Comparison of ENCODE assay signal across 2 cellular contexts in the genomic region with DNA sequence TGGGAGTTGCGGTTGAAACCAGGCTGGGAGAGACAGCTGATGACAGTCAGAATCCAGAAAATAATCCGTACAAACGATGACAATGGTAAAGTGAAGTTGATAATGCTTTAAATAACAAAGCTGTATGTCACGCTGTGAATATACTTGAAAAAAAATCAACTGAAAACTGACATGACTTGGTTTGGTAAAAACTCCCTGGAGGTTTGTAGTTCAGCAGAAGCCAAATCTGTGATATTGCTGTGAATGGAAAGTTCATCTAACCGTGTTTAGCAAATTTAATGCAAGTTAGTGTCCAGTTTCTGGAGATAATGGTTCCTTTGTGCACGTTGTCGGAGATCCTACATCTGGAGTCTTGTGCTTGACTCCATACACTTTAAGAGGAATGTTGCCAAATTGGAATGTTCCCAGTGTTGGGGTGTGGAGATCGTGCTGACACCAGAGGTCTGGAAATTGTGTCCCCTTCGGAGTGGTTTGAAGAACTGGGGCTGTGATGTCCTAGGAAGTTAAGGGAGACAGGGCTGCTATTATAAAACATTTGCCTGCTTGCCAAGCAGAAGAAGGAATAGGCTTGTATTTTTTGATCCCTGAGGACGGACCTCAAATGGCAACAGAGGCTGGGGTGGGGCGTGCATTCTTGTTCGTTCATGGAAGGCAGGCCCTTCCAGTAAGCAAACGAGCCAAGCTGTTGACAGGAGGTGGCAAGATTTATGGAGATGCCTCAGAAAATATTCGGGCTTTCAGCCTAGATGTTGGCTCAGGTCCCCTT.
TF ChIP-seq lines count a peak whose summit lies in the region.

No MANE protein-coding gene starts in this region.

TF ChIP-seq in liver, 16 proteins besides CTCF, POLR2A, EP300 and RAD21:
- TF ChIP-seq GABPA (IDR thresholded peaks at IDR 0.05 in 1 of 2, conservative IDR thresholded peaks at IDR 0.05 in 1 of 2): no peak
TF ChIP-seq in liver: peak in this region for 0.

TF ChIP-seq in HepG2, 621 proteins besides CTCF, POLR2A, EP300 and RAD21:
- TF ChIP-seq ZBTB38 (CRISPR knock-in tag; IDR thresholded peaks at IDR 0.05): no peak
- no peak for TF ChIP-seq KDM4B (CRISPR knock-in tag; IDR thresholded peaks at IDR 0.05)
- TF ChIP-seq, protein P1, sequence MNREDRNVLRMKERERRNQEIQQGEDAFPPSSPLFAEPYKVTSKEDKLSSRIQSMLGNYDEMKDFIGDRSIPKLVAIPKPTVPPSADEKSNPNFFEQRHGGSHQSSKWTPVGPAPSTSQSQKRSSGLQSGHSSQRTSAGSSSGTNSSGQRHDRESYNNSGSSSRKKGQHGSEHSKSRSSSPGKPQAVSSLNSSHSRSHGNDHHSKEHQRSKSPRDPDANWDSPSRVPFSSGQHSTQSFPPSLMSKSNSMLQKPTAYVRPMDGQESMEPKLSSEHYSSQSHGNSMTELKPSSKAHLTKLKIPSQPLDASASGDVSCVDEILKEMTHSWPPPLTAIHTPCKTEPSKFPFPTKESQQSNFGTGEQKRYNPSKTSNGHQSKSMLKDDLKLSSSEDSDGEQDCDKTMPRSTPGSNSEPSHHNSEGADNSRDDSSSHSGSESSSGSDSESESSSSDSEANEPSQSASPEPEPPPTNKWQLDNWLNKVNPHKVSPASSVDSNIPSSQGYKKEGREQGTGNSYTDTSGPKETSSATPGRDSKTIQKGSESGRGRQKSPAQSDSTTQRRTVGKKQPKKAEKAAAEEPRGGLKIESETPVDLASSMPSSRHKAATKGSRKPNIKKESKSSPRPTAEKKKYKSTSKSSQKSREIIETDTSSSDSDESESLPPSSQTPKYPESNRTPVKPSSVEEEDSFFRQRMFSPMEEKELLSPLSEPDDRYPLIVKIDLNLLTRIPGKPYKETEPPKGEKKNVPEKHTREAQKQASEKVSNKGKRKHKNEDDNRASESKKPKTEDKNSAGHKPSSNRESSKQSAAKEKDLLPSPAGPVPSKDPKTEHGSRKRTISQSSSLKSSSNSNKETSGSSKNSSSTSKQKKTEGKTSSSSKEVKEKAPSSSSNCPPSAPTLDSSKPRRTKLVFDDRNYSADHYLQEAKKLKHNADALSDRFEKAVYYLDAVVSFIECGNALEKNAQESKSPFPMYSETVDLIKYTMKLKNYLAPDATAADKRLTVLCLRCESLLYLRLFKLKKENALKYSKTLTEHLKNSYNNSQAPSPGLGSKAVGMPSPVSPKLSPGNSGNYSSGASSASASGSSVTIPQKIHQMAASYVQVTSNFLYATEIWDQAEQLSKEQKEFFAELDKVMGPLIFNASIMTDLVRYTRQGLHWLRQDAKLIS (CRISPR knock-in tag; IDR thresholded peaks at IDR 0.05): no peak
- TF ChIP-seq ARID3A (IDR thresholded peaks at IDR 0.05; ENCODE audit: low read depth, low read length): no peak
- no peak for TF ChIP-seq NR0B2 (CRISPR knock-in tag; IDR thresholded peaks at IDR 0.05)
- TF ChIP-seq ZNF615 (CRISPR knock-in tag; IDR thresholded peaks at IDR 0.05; ENCODE audit: borderline replicate concordance): no peak
- TF ChIP-seq, protein P2, sequence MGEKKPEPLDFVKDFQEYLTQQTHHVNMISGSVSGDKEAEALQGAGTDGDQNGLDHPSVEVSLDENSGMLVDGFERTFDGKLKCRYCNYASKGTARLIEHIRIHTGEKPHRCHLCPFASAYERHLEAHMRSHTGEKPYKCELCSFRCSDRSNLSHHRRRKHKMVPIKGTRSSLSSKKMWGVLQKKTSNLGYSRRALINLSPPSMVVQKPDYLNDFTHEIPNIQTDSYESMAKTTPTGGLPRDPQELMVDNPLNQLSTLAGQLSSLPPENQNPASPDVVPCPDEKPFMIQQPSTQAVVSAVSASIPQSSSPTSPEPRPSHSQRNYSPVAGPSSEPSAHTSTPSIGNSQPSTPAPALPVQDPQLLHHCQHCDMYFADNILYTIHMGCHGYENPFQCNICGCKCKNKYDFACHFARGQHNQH (CRISPR knock-in tag; IDR thresholded peaks at IDR 0.05): no peak
- TF ChIP-seq, protein P3, sequence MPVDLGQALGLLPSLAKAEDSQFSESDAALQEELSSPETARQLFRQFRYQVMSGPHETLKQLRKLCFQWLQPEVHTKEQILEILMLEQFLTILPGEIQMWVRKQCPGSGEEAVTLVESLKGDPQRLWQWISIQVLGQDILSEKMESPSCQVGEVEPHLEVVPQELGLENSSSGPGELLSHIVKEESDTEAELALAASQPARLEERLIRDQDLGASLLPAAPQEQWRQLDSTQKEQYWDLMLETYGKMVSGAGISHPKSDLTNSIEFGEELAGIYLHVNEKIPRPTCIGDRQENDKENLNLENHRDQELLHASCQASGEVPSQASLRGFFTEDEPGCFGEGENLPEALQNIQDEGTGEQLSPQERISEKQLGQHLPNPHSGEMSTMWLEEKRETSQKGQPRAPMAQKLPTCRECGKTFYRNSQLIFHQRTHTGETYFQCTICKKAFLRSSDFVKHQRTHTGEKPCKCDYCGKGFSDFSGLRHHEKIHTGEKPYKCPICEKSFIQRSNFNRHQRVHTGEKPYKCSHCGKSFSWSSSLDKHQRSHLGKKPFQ (CRISPR knock-in tag; IDR thresholded peaks at IDR 0.05; ENCODE audit: insufficient replicate concordance): no peak
- no peak for TF ChIP-seq TRIM24 (CRISPR knock-in tag; IDR thresholded peaks at IDR 0.05)
- TF ChIP-seq ZNF382 (CRISPR knock-in tag; IDR thresholded peaks at IDR 0.05; ENCODE audit: borderline replicate concordance): no peak
